In genomic region chr19:49718511-49718910, GRCh38 we compare ENCODE assay signal across 1 cellular context.
TF ChIP-seq lines count a peak whose summit lies in the region.

No MANE protein-coding gene starts in this region.

TF ChIP-seq in HEK293T, 16 proteins besides CTCF, POLR2A, EP300 and RAD21:
- TF ChIP-seq FOXA1 (IDR thresholded peaks at IDR 0.05) (no peak), HDGF (IDR thresholded peaks at IDR 0.05; ENCODE audit: borderline replicate concordance) (no peak), ZNF384 (IDR thresholded peaks at IDR 0.05) (no peak)
